ENCODE assay signal across 1 cellular context in the genomic region with DNA sequence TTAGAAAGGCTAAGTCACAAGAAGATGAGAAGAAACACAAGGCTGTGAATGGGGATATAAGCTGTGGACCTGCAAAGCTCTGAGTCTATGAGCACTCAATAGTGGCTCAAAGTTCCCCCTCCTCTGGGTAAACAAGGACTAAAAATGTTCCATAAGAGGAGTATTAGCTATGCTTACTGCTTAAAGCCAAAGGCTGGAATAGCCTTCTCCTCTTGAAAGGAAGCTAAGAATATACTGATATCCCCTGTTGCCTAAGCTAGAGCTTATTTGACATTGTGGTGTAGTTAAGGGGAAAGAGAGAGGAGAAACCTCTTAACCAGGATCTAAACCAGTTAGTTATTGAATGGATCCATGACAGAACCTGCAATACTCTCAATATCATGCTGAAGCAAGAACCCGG.
TF ChIP-seq lines count a peak whose summit lies in the region.

No MANE protein-coding gene starts in this region.

TF ChIP-seq in HepG2, 621 proteins besides CTCF, POLR2A, EP300 and RAD21 (continued from another document and continues in another):
- TF ChIP-seq NFAT5 (CRISPR knock-in tag; IDR thresholded peaks at IDR 0.05) (no peak), HNF4A (CRISPR knock-in tag; IDR thresholded peaks at IDR 0.05) (peak; percentile 82), ZSCAN29 (CRISPR knock-in tag; conservative IDR thresholded peaks at IDR 0.05) (peak; percentile 72; the same call in 1 of the 2 replicates), ZNF644 (CRISPR knock-in tag; IDR thresholded peaks at IDR 0.05; ENCODE audit: low read depth) (0 out of 2 replicates have a peak, but pooled peaks have one; percentile 22), NR3C1 (CRISPR knock-in tag; IDR thresholded peaks at IDR 0.05) (no peak), MAFK (conservative IDR thresholded peaks at IDR 0.05 in 1 of 2, IDR thresholded peaks at IDR 0.05 in 1 of 2; ENCODE audit: low read length in 2 of 2) (no peak), GABPA (IDR thresholded peaks at IDR 0.05; ENCODE audit: low read depth, low read length) (no peak), GABPA (CRISPR knock-in tag; IDR thresholded peaks at IDR 0.05; ENCODE audit: low read depth) (0 out of 2 replicates have a peak, but pooled peaks have one; percentile 13), GMEB1 (CRISPR knock-in tag; IDR thresholded peaks at IDR 0.05; ENCODE audit: borderline replicate concordance) (no peak), HIVEP1 (CRISPR knock-in tag; IDR thresholded peaks at IDR 0.05) (no peak), ZNF282 (IDR thresholded peaks at IDR 0.05; ENCODE audit: partially characterized antibody) (no peak), ZNF607 (CRISPR knock-in tag; IDR thresholded peaks at IDR 0.05; ENCODE audit: borderline replicate concordance) (no peak), HDAC1 (CRISPR knock-in tag; IDR thresholded peaks at IDR 0.05) (no peak), HMG20B (CRISPR knock-in tag; conservative IDR thresholded peaks at IDR 0.05) (no peak), ZNF326 (CRISPR knock-in tag; IDR thresholded peaks at IDR 0.05; ENCODE audit: borderline replicate concordance) (no peak), ZNF710 (CRISPR knock-in tag; IDR thresholded peaks at IDR 0.05; ENCODE audit: borderline replicate concordance) (no peak), ZNF256 (CRISPR knock-in tag; conservative IDR thresholded peaks at IDR 0.05) (0 out of 2 replicates have a peak, but pooled peaks have one; percentile 31), PITX1 (CRISPR knock-in tag; IDR thresholded peaks at IDR 0.05) (peak; percentile 64), ZXDC (CRISPR knock-in tag; IDR thresholded peaks at IDR 0.05) (no peak), ZNF772 (CRISPR knock-in tag; IDR thresholded peaks at IDR 0.05) (no peak), SAP130 (CRISPR knock-in tag; IDR thresholded peaks at IDR 0.05; ENCODE audit: low read depth) (peak; percentile 37; the same call in 1 of the 2 replicates), ZFY (CRISPR knock-in tag; IDR thresholded peaks at IDR 0.05) (no peak), TGIF2 (CRISPR knock-in tag; IDR thresholded peaks at IDR 0.05) (no peak), KAT8 (CRISPR knock-in tag; IDR thresholded peaks at IDR 0.05) (0 out of 2 replicates have a peak, but pooled peaks have one; percentile 33), ZNF670 (CRISPR knock-in tag; IDR thresholded peaks at IDR 0.05; ENCODE audit: borderline replicate concordance) (no peak), SIN3B (IDR thresholded peaks at IDR 0.05; ENCODE audit: low read length) (no peak), PPARG (CRISPR knock-in tag; conservative IDR thresholded peaks at IDR 0.05) (0 out of 2 replicates have a peak, but pooled peaks have one; percentile 32)
- TF ChIP-seq, protein P1, sequence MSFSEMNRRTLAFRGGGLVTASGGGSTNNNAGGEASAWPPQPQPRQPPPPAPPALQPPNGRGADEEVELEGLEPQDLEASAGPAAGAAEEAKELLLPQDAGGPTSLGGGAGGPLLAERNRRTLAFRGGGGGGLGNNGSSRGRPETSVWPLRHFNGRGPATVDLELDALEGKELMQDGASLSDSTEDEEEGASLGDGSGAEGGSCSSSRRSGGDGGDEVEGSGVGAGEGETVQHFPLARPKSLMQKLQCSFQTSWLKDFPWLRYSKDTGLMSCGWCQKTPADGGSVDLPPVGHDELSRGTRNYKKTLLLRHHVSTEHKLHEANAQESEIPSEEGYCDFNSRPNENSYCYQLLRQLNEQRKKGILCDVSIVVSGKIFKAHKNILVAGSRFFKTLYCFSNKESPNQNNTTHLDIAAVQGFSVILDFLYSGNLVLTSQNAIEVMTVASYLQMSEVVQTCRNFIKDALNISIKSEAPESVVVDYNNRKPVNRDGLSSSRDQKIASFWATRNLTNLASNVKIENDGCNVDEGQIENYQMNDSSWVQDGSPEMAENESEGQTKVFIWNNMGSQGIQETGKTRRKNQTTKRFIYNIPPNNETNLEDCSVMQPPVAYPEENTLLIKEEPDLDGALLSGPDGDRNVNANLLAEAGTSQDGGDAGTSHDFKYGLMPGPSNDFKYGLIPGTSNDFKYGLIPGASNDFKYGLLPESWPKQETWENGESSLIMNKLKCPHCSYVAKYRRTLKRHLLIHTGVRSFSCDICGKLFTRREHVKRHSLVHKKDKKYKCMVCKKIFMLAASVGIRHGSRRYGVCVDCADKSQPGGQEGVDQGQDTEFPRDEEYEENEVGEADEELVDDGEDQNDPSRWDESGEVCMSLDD (CRISPR knock-in tag; IDR thresholded peaks at IDR 0.05; ENCODE audit: borderline replicate concordance): no peak
- TF ChIP-seq, protein P2, sequence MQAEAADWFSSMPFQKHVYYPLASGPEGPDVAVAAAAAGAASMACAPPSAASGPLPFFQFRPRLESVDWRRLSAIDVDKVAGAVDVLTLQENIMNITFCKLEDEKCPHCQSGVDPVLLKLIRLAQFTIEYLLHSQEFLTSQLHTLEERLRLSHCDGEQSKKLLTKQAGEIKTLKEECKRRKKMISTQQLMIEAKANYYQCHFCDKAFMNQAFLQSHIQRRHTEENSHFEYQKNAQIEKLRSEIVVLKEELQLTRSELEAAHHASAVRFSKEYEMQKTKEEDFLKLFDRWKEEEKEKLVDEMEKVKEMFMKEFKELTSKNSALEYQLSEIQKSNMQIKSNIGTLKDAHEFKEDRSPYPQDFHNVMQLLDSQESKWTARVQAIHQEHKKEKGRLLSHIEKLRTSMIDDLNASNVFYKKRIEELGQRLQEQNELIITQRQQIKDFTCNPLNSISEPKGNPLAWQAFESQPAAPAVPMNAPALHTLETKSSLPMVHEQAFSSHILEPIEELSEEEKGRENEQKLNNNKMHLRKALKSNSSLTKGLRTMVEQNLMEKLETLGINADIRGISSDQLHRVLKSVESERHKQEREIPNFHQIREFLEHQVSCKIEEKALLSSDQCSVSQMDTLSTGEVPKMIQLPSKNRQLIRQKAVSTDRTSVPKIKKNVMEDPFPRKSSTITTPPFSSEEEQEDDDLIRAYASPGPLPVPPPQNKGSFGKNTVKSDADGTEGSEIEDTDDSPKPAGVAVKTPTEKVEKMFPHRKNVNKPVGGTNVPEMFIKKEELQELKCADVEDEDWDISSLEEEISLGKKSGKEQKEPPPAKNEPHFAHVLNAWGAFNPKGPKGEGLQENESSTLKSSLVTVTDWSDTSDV (CRISPR knock-in tag; IDR thresholded peaks at IDR 0.05): no peak
- TF ChIP-seq, protein P3, sequence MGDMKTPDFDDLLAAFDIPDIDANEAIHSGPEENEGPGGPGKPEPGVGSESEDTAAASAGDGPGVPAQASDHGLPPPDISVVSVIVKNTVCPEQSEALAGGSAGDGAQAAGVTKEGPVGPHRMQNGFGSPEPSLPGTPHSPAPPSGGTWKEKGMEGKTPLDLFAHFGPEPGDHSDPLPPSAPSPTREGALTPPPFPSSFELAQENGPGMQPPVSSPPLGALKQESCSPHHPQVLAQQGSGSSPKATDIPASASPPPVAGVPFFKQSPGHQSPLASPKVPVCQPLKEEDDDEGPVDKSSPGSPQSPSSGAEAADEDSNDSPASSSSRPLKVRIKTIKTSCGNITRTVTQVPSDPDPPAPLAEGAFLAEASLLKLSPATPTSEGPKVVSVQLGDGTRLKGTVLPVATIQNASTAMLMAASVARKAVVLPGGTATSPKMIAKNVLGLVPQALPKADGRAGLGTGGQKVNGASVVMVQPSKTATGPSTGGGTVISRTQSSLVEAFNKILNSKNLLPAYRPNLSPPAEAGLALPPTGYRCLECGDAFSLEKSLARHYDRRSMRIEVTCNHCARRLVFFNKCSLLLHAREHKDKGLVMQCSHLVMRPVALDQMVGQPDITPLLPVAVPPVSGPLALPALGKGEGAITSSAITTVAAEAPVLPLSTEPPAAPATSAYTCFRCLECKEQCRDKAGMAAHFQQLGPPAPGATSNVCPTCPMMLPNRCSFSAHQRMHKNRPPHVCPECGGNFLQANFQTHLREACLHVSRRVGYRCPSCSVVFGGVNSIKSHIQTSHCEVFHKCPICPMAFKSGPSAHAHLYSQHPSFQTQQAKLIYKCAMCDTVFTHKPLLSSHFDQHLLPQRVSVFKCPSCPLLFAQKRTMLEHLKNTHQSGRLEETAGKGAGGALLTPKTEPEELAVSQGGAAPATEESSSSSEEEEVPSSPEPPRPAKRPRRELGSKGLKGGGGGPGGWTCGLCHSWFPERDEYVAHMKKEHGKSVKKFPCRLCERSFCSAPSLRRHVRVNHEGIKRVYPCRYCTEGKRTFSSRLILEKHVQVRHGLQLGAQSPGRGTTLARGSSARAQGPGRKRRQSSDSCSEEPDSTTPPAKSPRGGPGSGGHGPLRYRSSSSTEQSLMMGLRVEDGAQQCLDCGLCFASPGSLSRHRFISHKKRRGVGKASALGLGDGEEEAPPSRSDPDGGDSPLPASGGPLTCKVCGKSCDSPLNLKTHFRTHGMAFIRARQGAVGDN (CRISPR knock-in tag; IDR thresholded peaks at IDR 0.05): no peak
- TF ChIP-seq, protein P4, sequence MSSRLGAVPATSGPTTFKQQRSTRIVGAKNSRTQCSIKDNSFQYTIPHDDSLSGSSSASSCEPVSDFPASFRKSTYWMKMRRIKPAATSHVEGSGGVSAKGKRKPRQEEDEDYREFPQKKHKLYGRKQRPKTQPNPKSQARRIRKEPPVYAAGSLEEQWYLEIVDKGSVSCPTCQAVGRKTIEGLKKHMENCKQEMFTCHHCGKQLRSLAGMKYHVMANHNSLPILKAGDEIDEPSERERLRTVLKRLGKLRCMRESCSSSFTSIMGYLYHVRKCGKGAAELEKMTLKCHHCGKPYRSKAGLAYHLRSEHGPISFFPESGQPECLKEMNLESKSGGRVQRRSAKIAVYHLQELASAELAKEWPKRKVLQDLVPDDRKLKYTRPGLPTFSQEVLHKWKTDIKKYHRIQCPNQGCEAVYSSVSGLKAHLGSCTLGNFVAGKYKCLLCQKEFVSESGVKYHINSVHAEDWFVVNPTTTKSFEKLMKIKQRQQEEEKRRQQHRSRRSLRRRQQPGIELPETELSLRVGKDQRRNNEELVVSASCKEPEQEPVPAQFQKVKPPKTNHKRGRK (CRISPR knock-in tag; IDR thresholded peaks at IDR 0.05): no peak
